In genomic region chr9:124269556-124269955, GRCh38 we compare ENCODE assay signal across 22 cellular contexts.
"Had no signal": no experiment of that assay in that cellular context is flagged by ENCODE, and none has a peak within 500 bp of the region (broad histone marks: within the 10 kb centered on the region; RNA-seq: fewer than 3 reads in every experiment).

No MANE protein-coding gene starts in this region.

- H3K27ac Mint-ChIP-seq: activated CD4-positive, alpha-beta memory T cell treated with anti-CD3 and anti-CD28 coated beads for 36 hours; activated naive CD8-positive, alpha-beta T cell treated with anti-CD3 and anti-CD28 coated beads for 36 hours; T-helper 2 cell treated with Interferon-gamma antibody and Interleukin-4, amounts not matched to agents 5 μg/mL and 100 μg/mL, for 36 hours had no signal

- H3K9me3 ChIP-seq: colonic mucosa, ovary, psoas muscle, stomach, upper lobe of left lung had no signal

- H3K4me3 Mint-ChIP-seq: activated CD4-positive, alpha-beta memory T cell treated with anti-CD3 and anti-CD28 coated beads for 36 hours; activated naive CD8-positive, alpha-beta T cell treated with anti-CD3 and anti-CD28 coated beads for 36 hours; T-helper 2 cell treated with Interferon-gamma antibody and Interleukin-4, amounts not matched to agents 5 μg/mL and 100 μg/mL, for 36 hours had no signal

- FAIRE-seq: frontal cortex, kidney, small intestine, TTC549 had no signal

- H3K36me3 ChIP-seq: colonic mucosa, ovary, stomach, upper lobe of left lung had no signal

- H3K27ac ChIP-seq: brain microvascular endothelial cell, colonic mucosa, ovary, psoas muscle had no signal

- H3K4me3 ChIP-seq: colonic mucosa, ovary, psoas muscle, stomach, upper lobe of left lung had no signal

- H3K36me3 Mint-ChIP-seq: activated CD4-positive, alpha-beta memory T cell treated with anti-CD3 and anti-CD28 coated beads for 36 hours; activated naive CD8-positive, alpha-beta T cell treated with anti-CD3 and anti-CD28 coated beads for 36 hours had no signal

- H3K27me3 ChIP-seq: brain microvascular endothelial cell, colonic mucosa, ovary, stomach, upper lobe of left lung had no signal

- DNase-seq: activated CD4-positive, alpha-beta memory T cell treated with anti-CD3 and anti-CD28 coated beads for 36 hours; activated CD4-positive, alpha-beta T cell treated with anti-CD3 and anti-CD28 coated beads for 4 hours; activated naive CD8-positive, alpha-beta T cell treated with anti-CD3 and anti-CD28 coated beads for 36 hours; activated T-cell treated with anti-CD3 and anti-CD28 coated beads for 4 hours; amygdala; brain microvascular endothelial cell; central memory CD4-positive, alpha-beta T cell; colonic mucosa; head of caudate nucleus; kidney; ovary; psoas muscle; small intestine; stimulated activated CD4-positive, alpha-beta T cell treated with anti-CD3 and anti-CD28 coated beads, Interleukin-15, amount 100 ng/mL, for 24 hours; stimulated activated CD4-positive, alpha-beta T cell treated with anti-CD3 and anti-CD28 coated beads, Interleukin-2, amount 100 ng/mL, for 48 hours; stomach; upper lobe of left lung had no signal

- H3K27me3 Mint-ChIP-seq: activated CD4-positive, alpha-beta memory T cell treated with anti-CD3 and anti-CD28 coated beads for 36 hours had no signal

- H3K9me3 Mint-ChIP-seq: activated CD4-positive, alpha-beta memory T cell treated with anti-CD3 and anti-CD28 coated beads for 36 hours; activated naive CD8-positive, alpha-beta T cell treated with anti-CD3 and anti-CD28 coated beads for 36 hours; T-helper 2 cell treated with Interferon-gamma antibody and Interleukin-4, amounts not matched to agents 5 μg/mL and 100 μg/mL, for 36 hours had no signal

- ATAC-seq: left lobe of liver, psoas muscle, right cardiac atrium had no signal
